ENCODE assay signal across 8 cellular contexts in the genomic region with DNA sequence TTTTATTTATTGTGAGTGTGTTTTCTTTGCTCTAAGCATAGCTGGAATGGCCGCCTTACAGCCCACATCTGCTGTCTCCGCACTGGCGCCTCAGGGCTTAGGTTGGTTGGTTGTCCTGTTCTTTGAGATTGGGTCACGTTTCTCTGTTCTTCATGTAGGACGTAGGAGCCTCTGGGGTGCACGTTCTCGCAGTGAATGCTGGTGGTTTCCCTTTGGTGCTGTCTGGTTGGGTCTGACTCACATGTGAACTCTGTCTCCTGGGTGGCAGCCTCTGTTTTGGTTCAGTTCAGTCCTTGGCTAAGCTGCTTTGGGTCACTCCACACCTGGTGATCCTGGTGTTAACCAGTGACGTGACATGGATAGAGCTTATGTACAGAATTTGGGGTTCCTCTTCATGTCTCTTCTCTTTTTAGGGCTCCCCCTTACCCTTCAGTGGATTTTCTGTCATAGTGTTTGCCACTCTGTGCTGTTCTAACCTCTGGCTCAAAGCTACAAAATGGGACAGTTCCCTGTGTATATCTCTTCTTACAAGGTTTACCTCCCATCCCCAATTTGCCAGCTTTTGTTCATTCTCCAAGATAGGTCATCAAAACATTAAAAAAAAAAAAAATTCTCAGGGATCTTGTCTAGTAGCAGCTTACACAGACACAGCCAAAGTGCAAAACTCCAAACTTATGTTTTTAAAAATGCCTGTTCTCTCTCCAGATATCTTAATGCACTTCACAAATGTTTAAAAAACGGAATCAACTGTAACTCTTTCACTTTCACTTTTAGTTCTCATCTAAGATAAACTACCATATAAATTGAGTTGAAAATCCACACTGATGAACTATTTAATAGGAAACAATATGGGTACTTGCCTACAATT. TPM values are rescaled to one million over a fixed set of nuclear protein-coding genes. Genes with fewer than 3 reads are reported as not detected.
DNase-seq lines count a peak whose midpoint lies in the region; ATAC-seq and TF ChIP-seq lines count a peak whose summit lies in the region.

No MANE protein-coding gene starts in this region.

- peaks cover 24% of the 10 kb centered on the region for H3K4me1 Mint-ChIP-seq in T-helper 17 cell
- H3K4me1 Mint-ChIP-seq in natural killer cell treated with Interleukin-12 subunit alpha and Interleukin-12 subunit beta and Interleukin-15 and Interleukin-18, amount 100 ng/mL, for 72 hours (ENCODE audit: low read depth in 2 of 2), result peaks cover 28 to 31% of the 10 kb centered on the region in 2 donors

- H3K4me3 Mint-ChIP-seq in T-helper 17 cell, result peak overlapping the region; percentile 86
- peak overlapping the region; percentile 85 for H3K4me3 Mint-ChIP-seq in natural killer cell treated with Interleukin-12 subunit alpha and Interleukin-12 subunit beta and Interleukin-15 and Interleukin-18, amount 100 ng/mL, for 72 hours

- DNase-seq in T-helper 17 cell (peak; percentile 19 to 55 (median 52)), breast epithelium (ENCODE audit: low spot score in 2 of 2) (peak; percentile 22 to 38), upper lobe of right lung (peak; percentile 46), iPS-NIHi7 (ENCODE audit: extremely low spot score) (no peak), prostate gland (ENCODE audit: low spot score) (no peak)
- DNase-seq in natural killer cell treated with Interleukin-12 subunit alpha and Interleukin-12 subunit beta and Interleukin-15 and Interleukin-18, amount 100 ng/mL, for 72 hours (ENCODE audit: low spot score), result peak; percentile 83

- no peaks in the 10 kb centered on the region for H3K27me3 ChIP-seq in breast epithelium
- no peaks in the 10 kb centered on the region for H3K27me3 ChIP-seq in upper lobe of right lung
- no peaks in the 10 kb centered on the region for H3K27me3 ChIP-seq in prostate gland (replicated peaks; ENCODE audit: insufficient read depth)

- intact Hi-C loops in breast epithelium (cut with DNase I; ENCODE audit: low total_unique reads) (no loop called here), upper lobe of right lung (cut with DNase I) (no loop called here), prostate gland (cut with DNase I) (no loop called here)

- H3K27ac ChIP-seq in breast epithelium (peak overlapping the region in 1 of 2 donors; percentile 13), upper lobe of right lung (peak overlapping the region; percentile 61), prostate gland (no peak overlapping the region)

- 83% methylated on average over 9 of the region's 9 CpGs for WGBS in prostate gland

- H3K9me3 ChIP-seq in T-helper 17 cell (ENCODE audit: control insufficient read depth, low read length, poor library complexity, severe bottlenecking) (no peaks in the 10 kb centered on the region), breast epithelium (no peaks in the 10 kb centered on the region), upper lobe of right lung (no peaks in the 10 kb centered on the region), prostate gland (no peaks in the 10 kb centered on the region)

- ATAC-seq in HG03025 (IDR thresholded peaks at IDR 0.05; ENCODE audit: low FRiP score, unreplicated experiment) (peak; percentile 95), T-helper 17 cell (peak; percentile 98), upper lobe of right lung (peak; percentile 71)
- ATAC-seq in natural killer cell treated with Interleukin-12 subunit alpha and Interleukin-12 subunit beta and Interleukin-15 and Interleukin-18, amount 100 ng/mL, for 72 hours, result peak; percentile 96 to 99

- TF ChIP-seq CTCF in breast epithelium (IDR thresholded peaks at IDR 0.05), result no peak
- TF ChIP-seq CTCF in upper lobe of right lung (IDR thresholded peaks at IDR 0.05), result no peak
- no peak for TF ChIP-seq CTCF in prostate gland (IDR thresholded peaks at IDR 0.05)

- H3K27ac Mint-ChIP-seq in T-helper 17 cell, result peak overlapping the region; percentile 97
- H3K27ac Mint-ChIP-seq in natural killer cell treated with Interleukin-12 subunit alpha and Interleukin-12 subunit beta and Interleukin-15 and Interleukin-18, amount 100 ng/mL, for 72 hours, result peak overlapping the region; percentile 78 to 89

- H3K4me1 ChIP-seq in breast epithelium, result no peaks in the 10 kb centered on the region
- H3K4me1 ChIP-seq in upper lobe of right lung, result peaks cover 9% of the 10 kb centered on the region
- no peaks in the 10 kb centered on the region for H3K4me1 ChIP-seq in prostate gland (replicated peaks)

- H3K9me3 Mint-ChIP-seq in natural killer cell treated with Interleukin-12 subunit alpha and Interleukin-12 subunit beta and Interleukin-15 and Interleukin-18, amount 100 ng/mL, for 72 hours, result no peaks in the 10 kb centered on the region

- H3K4me3 ChIP-seq in breast epithelium, result peak overlapping the region; percentile 15 to 45 (median 24)
- peak overlapping the region; percentile 34 for H3K4me3 ChIP-seq in upper lobe of right lung
- no peak overlapping the region for H3K4me3 ChIP-seq in prostate gland

- H3K36me3 Mint-ChIP-seq in T-helper 17 cell (ENCODE audit: low read depth), result no peaks in the 10 kb centered on the region
- H3K36me3 Mint-ChIP-seq in natural killer cell treated with Interleukin-12 subunit alpha and Interleukin-12 subunit beta and Interleukin-15 and Interleukin-18, amount 100 ng/mL, for 72 hours, result no peaks in the 10 kb centered on the region

- peak; percentile 36 for TF ChIP-seq POLR2A in GM18526 (IDR thresholded peaks at IDR 0.05; ENCODE audit: extremely low read depth, insufficient read length)
- no peak for TF ChIP-seq POLR2A in breast epithelium (IDR thresholded peaks at IDR 0.05)
- TF ChIP-seq POLR2A in prostate gland (IDR thresholded peaks at IDR 0.05), result no peak

- H3K36me3 ChIP-seq in breast epithelium (no peaks in the 10 kb centered on the region), upper lobe of right lung (no peaks in the 10 kb centered on the region), prostate gland (no peaks in the 10 kb centered on the region)

- H3K27me3 Mint-ChIP-seq in T-helper 17 cell, result no peaks in the 10 kb centered on the region
- H3K27me3 Mint-ChIP-seq in natural killer cell treated with Interleukin-12 subunit alpha and Interleukin-12 subunit beta and Interleukin-15 and Interleukin-18, amount 100 ng/mL, for 72 hours, result no peaks in the 10 kb centered on the region

RNA-seq across cellular contexts. Expression of a gene that starts 12.8 kb away (rescaled TPM):
- total RNA-seq in T-helper 17 cell (10 to 100 TPM; 23.4 to 24.8 TPM), breast epithelium (10 to 100 TPM; 19.4 to 39.3 (median 21.4) TPM), upper lobe of right lung (690 TPM), prostate gland (10 to 100 TPM; 22.6 to 23.9 TPM)
- total RNA-seq in natural killer cell treated with Interleukin-12 subunit alpha and Interleukin-12 subunit beta and Interleukin-15 and Interleukin-18, amount 100 ng/mL, for 72 hours, result 100 to 1,000 TPM in 1 of 2 donors, 10 to 100 TPM in 1; 90.0 to 179 TPM

Comparison
In these comparisons a context has a peak if more than half of its experiments do, and no peak if none do; other contexts are left out.
1. DNase-seq: peak in T-helper 17 cell (3 of 3), breast epithelium (2 of 2), natural killer cell treated with Interleukin-12 subunit alpha and Interleukin-12 subunit beta and Interleukin-15 and Interleukin-18, amount 100 ng/mL, for 72 hours (single experiment) and upper lobe of right lung (single experiment); none in iPS-NIHi7 (single experiment) and prostate gland (single experiment).
2. H3K4me3 ChIP-seq: peak in breast epithelium (3 of 3) and upper lobe of right lung (single experiment); none in prostate gland (0 of 2).
3. Peak in every context shown above with its lines, with median percentiles within 50 percentile points of each other: ATAC-seq.